9 cellular contexts compared by ENCODE assay signal in the genomic region with DNA sequence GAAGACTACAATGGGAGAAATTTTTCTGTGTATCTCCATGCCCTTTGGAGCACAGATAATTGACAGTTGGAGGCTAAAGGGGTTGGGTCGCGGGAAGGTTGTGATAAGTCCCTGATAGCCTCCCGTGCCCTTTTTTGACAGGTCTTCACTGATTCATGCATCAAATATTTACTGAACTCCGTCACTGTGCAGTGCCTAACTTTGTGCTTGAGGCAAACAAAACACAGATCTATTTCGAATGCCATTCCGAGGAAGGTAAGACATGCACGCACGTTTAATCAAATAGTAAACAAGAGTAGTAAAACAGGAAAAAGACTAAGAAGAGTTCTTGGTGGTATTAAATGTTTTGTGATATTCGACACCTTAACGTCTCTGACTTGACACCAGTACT. TPM values are rescaled to one million over a fixed set of nuclear protein-coding genes. Genes with fewer than 3 reads are reported as not detected.
DNase-seq lines count a peak whose midpoint lies in the region; ATAC-seq, FAIRE-seq and TF ChIP-seq lines count a peak whose summit lies in the region.
"Had no signal": no experiment of that assay in that cellular context is flagged by ENCODE, and none has a peak within 500 bp of the region (broad histone marks: within the 10 kb centered on the region; RNA-seq: fewer than 3 reads in every experiment).

No MANE protein-coding gene starts in this region.

- H3K4me1 Mint-ChIP-seq in activated T-helper 1 cell treated with anti-CD3 and anti-CD28 coated beads, Interleukin-12 subunit alpha, Interleukin-12 subunit beta, Interleukin-2, Interleukin-4 antibody, amounts not matched to agents 30 ng/mL and 10 ng/mL and 1 ng/mL, durations not matched to agents 14 hours and 24 hours and 36 hours (ENCODE audit: low read depth): peaks cover 35% of the 10 kb centered on the region

- H3K27me3 Mint-ChIP-seq in activated T-helper 1 cell treated with anti-CD3 and anti-CD28 coated beads, Interleukin-12 subunit alpha, Interleukin-12 subunit beta, Interleukin-2, Interleukin-4 antibody, amounts not matched to agents 30 ng/mL and 10 ng/mL and 1 ng/mL, durations not matched to agents 14 hours and 24 hours and 36 hours (ENCODE audit: insufficient read depth): peaks cover 9% of the 10 kb centered on the region

- H3K4me1 ChIP-seq in heart right ventricle: peaks cover 10 to 55% (median 40%) of the 10 kb centered on the region in 9 donors
- peaks cover 9 to 35% of the 10 kb centered on the region in 2 donors for H3K4me1 ChIP-seq in thoracic aorta (ENCODE audit: control insufficient read depth in 1 of 2, low read depth in 2 of 2)

- H3K27ac ChIP-seq in heart right ventricle (peak overlapping the region in 9 of 10 donors; percentile 80 to 96 (median 92)), thoracic aorta (peak overlapping the region; percentile 44 to 97)

- no peak for FAIRE-seq in urothelium cell line (lab: Jason Lieb, UNC)

- TF ChIP-seq CTCF in heart right ventricle (IDR thresholded peaks at IDR 0.05) (no peak), thoracic aorta (IDR thresholded peaks at IDR 0.05) (no peak)

- H3K4me3 ChIP-seq in heart right ventricle (peak overlapping the region in 9 of 10 donors; percentile 77 to 92 (median 82)), thoracic aorta (peak overlapping the region; percentile 94)

- H3K27ac Mint-ChIP-seq in activated T-helper 1 cell treated with anti-CD3 and anti-CD28 coated beads, Interleukin-12 subunit alpha, Interleukin-12 subunit beta, Interleukin-2, Interleukin-4 antibody, amounts not matched to agents 30 ng/mL and 10 ng/mL and 1 ng/mL, durations not matched to agents 14 hours and 24 hours and 36 hours: peak overlapping the region; percentile 94

- ATAC-seq in heart right ventricle (no peak), Right ventricle myocardium superior (ENCODE audit: poor library complexity) (no peak), thoracic aorta (ENCODE audit: insufficient number of reproducible peaks, low FRiP score, low read depth) (no peak), GM21447 (IDR thresholded peaks at IDR 0.05; ENCODE audit: unreplicated experiment) (no peak)

- DNase-seq in heart right ventricle: no peak
- DNase-seq in Right ventricle myocardium superior: no peak
- DNase-seq in activated T-helper 1 cell treated with anti-CD3 and anti-CD28 coated beads, Interleukin-12 subunit alpha, Interleukin-12 subunit beta, Interleukin-2, Interleukin-4 antibody, amounts not matched to agents 30 ng/mL and 10 ng/mL and 1 ng/mL, durations not matched to agents 14 hours and 24 hours and 36 hours (ENCODE audit: low spot score): no peak
- peak; percentile 61 for DNase-seq in islet precursor cell
- no peak for DNase-seq in thoracic aorta (ENCODE audit: low spot score)
- no peak for DNase-seq in urothelium cell line (ENCODE audit: low spot score)
- DNase-seq in T1000 (lab: John Stamatoyannopoulos, UW): no peak

- H3K27me3 ChIP-seq in heart right ventricle (no peaks in the 10 kb centered on the region), thoracic aorta (replicated peaks; ENCODE audit: insufficient read depth) (no peaks in the 10 kb centered on the region)

- H3K9me3 Mint-ChIP-seq in activated T-helper 1 cell treated with anti-CD3 and anti-CD28 coated beads, Interleukin-12 subunit alpha, Interleukin-12 subunit beta, Interleukin-2, Interleukin-4 antibody, amounts not matched to agents 30 ng/mL and 10 ng/mL and 1 ng/mL, durations not matched to agents 14 hours and 24 hours and 36 hours: no peaks in the 10 kb centered on the region

- peak overlapping the region; percentile 94 for H3K4me3 Mint-ChIP-seq in activated T-helper 1 cell treated with anti-CD3 and anti-CD28 coated beads, Interleukin-12 subunit alpha, Interleukin-12 subunit beta, Interleukin-2, Interleukin-4 antibody, amounts not matched to agents 30 ng/mL and 10 ng/mL and 1 ng/mL, durations not matched to agents 14 hours and 24 hours and 36 hours

- WGBS in heart right ventricle, 2 donors: 5 to 6% methylated on average over 10 of the region's 10 CpGs

- H3K36me3 ChIP-seq in heart right ventricle: peaks cover 0 to 10% (median 4%) of the 10 kb centered on the region in 9 donors
- peaks cover 4% of the 10 kb centered on the region for H3K36me3 ChIP-seq in thoracic aorta

- peaks cover 16% of the 10 kb centered on the region for H3K36me3 Mint-ChIP-seq in activated T-helper 1 cell treated with anti-CD3 and anti-CD28 coated beads, Interleukin-12 subunit alpha, Interleukin-12 subunit beta, Interleukin-2, Interleukin-4 antibody, amounts not matched to agents 30 ng/mL and 10 ng/mL and 1 ng/mL, durations not matched to agents 14 hours and 24 hours and 36 hours (ENCODE audit: low read depth)

- no peaks in the 10 kb centered on the region for H3K9me3 ChIP-seq in heart right ventricle
- no peaks in the 10 kb centered on the region for H3K9me3 ChIP-seq in thoracic aorta

- intact Hi-C loops in heart right ventricle (cut with DNase I): loop anchor here (1.0 to 10.0 kb wide), 7 partner anchors 53 to 207 kb away; a partner anchor contains a TSS
- intact Hi-C loops in Right ventricle myocardium superior (cut with DNase I): no loop called here
- intact Hi-C loops in activated T-helper 1 cell treated with anti-CD3 and anti-CD28 coated beads, Interleukin-12 subunit alpha, Interleukin-12 subunit beta, Interleukin-2, Interleukin-4 antibody, amounts not matched to agents 30 ng/mL and 10 ng/mL and 1 ng/mL, durations not matched to agents 14 hours and 24 hours and 36 hours (cut with micrococcal nuclease): loop anchor here (1.0 to 2.0 kb wide), 9 partner anchors 9 to 201 kb away; a partner anchor contains a TSS

RNA-seq across cellular contexts. Expression of a gene that starts 0.5 kb away (rescaled TPM):
- total RNA-seq in heart right ventricle (10 to 100 TPM; 32.4 to 48.0 (median 39.2) TPM), Right ventricle myocardium superior (33.5 TPM), thoracic aorta (10 to 100 TPM; 49.7 to 97.6 TPM)
- polyA plus RNA-seq in heart right ventricle: 10 to 100 TPM; 11.5 to 32.2 TPM
- total RNA-seq in activated T-helper 1 cell treated with anti-CD3 and anti-CD28 coated beads, Interleukin-12 subunit alpha, Interleukin-12 subunit beta, Interleukin-2, Interleukin-4 antibody, amounts not matched to agents 30 ng/mL and 10 ng/mL and 1 ng/mL, durations not matched to agents 14 hours and 24 hours and 36 hours: 98.9 and 101 TPM in 2 replicates

RNA-seq across cellular contexts. Expression of a gene that starts 7.9 kb away (rescaled TPM):
- total RNA-seq in heart right ventricle (10 to 100 TPM; 29.6 to 47.2 (median 39.6) TPM), Right ventricle myocardium superior (37.5 TPM), thoracic aorta (10 to 100 TPM; 32.5 to 39.7 TPM)
- polyA plus RNA-seq in heart right ventricle: 10 to 100 TPM; 24.8 to 33.4 TPM
- 90.0 and 96.4 TPM in 2 replicates for total RNA-seq in activated T-helper 1 cell treated with anti-CD3 and anti-CD28 coated beads, Interleukin-12 subunit alpha, Interleukin-12 subunit beta, Interleukin-2, Interleukin-4 antibody, amounts not matched to agents 30 ng/mL and 10 ng/mL and 1 ng/mL, durations not matched to agents 14 hours and 24 hours and 36 hours

RNA-seq across cellular contexts. Expression of a gene that starts 22.1 kb away (rescaled TPM):
- under 1 TPM in 2 of 10 donors, not detected in 8; 0.46 to 0.74 TPM for total RNA-seq in heart right ventricle
- under 1 TPM; 0.06 to 0.88 TPM for polyA plus RNA-seq in heart right ventricle
- total RNA-seq in Right ventricle myocardium superior: not detected
- 2.6 and 2.9 TPM in 2 replicates for total RNA-seq in activated T-helper 1 cell treated with anti-CD3 and anti-CD28 coated beads, Interleukin-12 subunit alpha, Interleukin-12 subunit beta, Interleukin-2, Interleukin-4 antibody, amounts not matched to agents 30 ng/mL and 10 ng/mL and 1 ng/mL, durations not matched to agents 14 hours and 24 hours and 36 hours
- not detected for total RNA-seq in thoracic aorta
- total RNA-seq: glomerular endothelial cell had no signal

RNA-seq across cellular contexts. Expression of a gene that starts 31.9 kb away (rescaled TPM):
- total RNA-seq in heart right ventricle (10 to 100 TPM; 12.9 to 26.6 (median 18.3) TPM), Right ventricle myocardium superior (17.5 TPM), thoracic aorta (10 to 100 TPM; 19.1 to 27.7 TPM)
- polyA plus RNA-seq in heart right ventricle: 10 to 100 TPM; 52.3 to 57.6 TPM
- 111 and 117 TPM in 2 replicates for total RNA-seq in activated T-helper 1 cell treated with anti-CD3 and anti-CD28 coated beads, Interleukin-12 subunit alpha, Interleukin-12 subunit beta, Interleukin-2, Interleukin-4 antibody, amounts not matched to agents 30 ng/mL and 10 ng/mL and 1 ng/mL, durations not matched to agents 14 hours and 24 hours and 36 hours

RNA-seq across cellular contexts. Expression of a gene that starts 32.2 kb away (rescaled TPM):
- 10 to 100 TPM; 11.4 to 16.5 (median 13.3) TPM for total RNA-seq in heart right ventricle
- polyA plus RNA-seq in heart right ventricle: 1 to 10 TPM; 5.7 to 8.5 TPM
- 10.7 TPM for total RNA-seq in Right ventricle myocardium superior
- total RNA-seq in activated T-helper 1 cell treated with anti-CD3 and anti-CD28 coated beads, Interleukin-12 subunit alpha, Interleukin-12 subunit beta, Interleukin-2, Interleukin-4 antibody, amounts not matched to agents 30 ng/mL and 10 ng/mL and 1 ng/mL, durations not matched to agents 14 hours and 24 hours and 36 hours: 4.0 and 5.0 TPM in 2 replicates
- 1 to 10 TPM; 5.6 to 8.7 TPM for total RNA-seq in thoracic aorta
